Comparison of ENCODE assay signal across 12 cellular contexts in genomic region chr16:11604783-11605563, GRCh38. TPM values are rescaled to one million over a fixed set of nuclear protein-coding genes. Genes with fewer than 3 reads are reported as not detected.
DNase-seq lines count a peak whose midpoint lies in the region; ATAC-seq and TF ChIP-seq lines count a peak whose summit lies in the region.
"Had no signal": no experiment of that assay in that cellular context is flagged by ENCODE, and none has a peak within 500 bp of the region (broad histone marks: within the 10 kb centered on the region; RNA-seq: fewer than 3 reads in every experiment).

No MANE protein-coding gene starts in this region.

- H3K9me3 ChIP-seq in right cardiac atrium (ENCODE audit: control insufficient read depth, low read length) = no peaks in the 10 kb centered on the region

- DNase-seq in natural killer cell treated with Interleukin-12 subunit alpha and Interleukin-12 subunit beta and Interleukin-15 and Interleukin-18, amount 100 ng/mL, for 72 hours (ENCODE audit: low spot score) = peak; percentile 37
- DNase-seq in natural killer cell (no peak), right cardiac atrium (peak; percentile 78 to 88 (median 85)), osteocyte (ENCODE audit: extremely low spot score, unreplicated experiment) (no peak), activated T-cell treated with anti-CD3 and anti-CD28 coated beads for 4 hours (no peak), NCI-H2171 (lab: John Stamatoyannopoulos, UW) (no peak)
- DNase-seq: 8988T, DMS53, NCI-H187 had no signal

- no peaks in the 10 kb centered on the region for H3K27me3 Mint-ChIP-seq in natural killer cell treated with Interleukin-12 subunit alpha and Interleukin-12 subunit beta and Interleukin-15 and Interleukin-18, amount 100 ng/mL, for 72 hours
- H3K27me3 Mint-ChIP-seq in natural killer cell (ENCODE audit: low read depth in 2 of 2) = no peaks in the 10 kb centered on the region
- no peaks in the 10 kb centered on the region for H3K27me3 Mint-ChIP-seq in osteocyte (ENCODE audit: unreplicated experiment)

- ATAC-seq in natural killer cell treated with Interleukin-12 subunit alpha and Interleukin-12 subunit beta and Interleukin-15 and Interleukin-18, amount 100 ng/mL, for 72 hours = no peak
- ATAC-seq in natural killer cell (no peak), right cardiac atrium (peak; percentile 89 to 95), GM21528 (IDR thresholded peaks at IDR 0.05; ENCODE audit: low FRiP score, unreplicated experiment) (no peak)
- no peak for ATAC-seq in activated CD4-positive, CD25-positive, alpha-beta regulatory T cell treated with anti-CD3 and anti-CD28 coated beads, Interleukin-2, amount 50 U/mL, for 24 hours

- intact Hi-C loops in natural killer cell (cut with micrococcal nuclease) (no loop called here), right cardiac atrium (cut with DNase I) (no loop called here)

- H3K4me3 ChIP-seq in right cardiac atrium (ENCODE audit: low read length) = no peak overlapping the region

- H3K27ac ChIP-seq in right cardiac atrium (ENCODE audit: low read length) = no peak overlapping the region

- no peaks in the 10 kb centered on the region for H3K36me3 Mint-ChIP-seq in natural killer cell treated with Interleukin-12 subunit alpha and Interleukin-12 subunit beta and Interleukin-15 and Interleukin-18, amount 100 ng/mL, for 72 hours
- H3K36me3 Mint-ChIP-seq in natural killer cell = no peaks in the 10 kb centered on the region
- no peaks in the 10 kb centered on the region for H3K36me3 Mint-ChIP-seq in osteocyte (ENCODE audit: unreplicated experiment)

- H3K4me3 Mint-ChIP-seq in natural killer cell treated with Interleukin-12 subunit alpha and Interleukin-12 subunit beta and Interleukin-15 and Interleukin-18, amount 100 ng/mL, for 72 hours = no peak overlapping the region
- no peak overlapping the region for H3K4me3 Mint-ChIP-seq in natural killer cell
- H3K4me3 Mint-ChIP-seq in osteocyte (ENCODE audit: unreplicated experiment) = no peak overlapping the region
- H3K4me3 Mint-ChIP-seq: T-helper 2 cell treated with Interferon-gamma antibody and Interleukin-4, amounts not matched to agents 5 μg/mL and 100 μg/mL, for 36 hours had no signal

- TF ChIP-seq CTCF in natural killer cell (IDR thresholded peaks at IDR 0.05) (no peak), osteocyte (IDR thresholded peaks at IDR 0.05) (no peak)

- H3K4me1 ChIP-seq in right cardiac atrium (ENCODE audit: control insufficient read depth, insufficient read depth, low read length) = peaks cover 1% of the 10 kb centered on the region

- no peaks in the 10 kb centered on the region for H3K27me3 ChIP-seq in right cardiac atrium (ENCODE audit: control insufficient read depth, insufficient read depth)

- H3K27ac Mint-ChIP-seq in natural killer cell treated with Interleukin-12 subunit alpha and Interleukin-12 subunit beta and Interleukin-15 and Interleukin-18, amount 100 ng/mL, for 72 hours = no peak overlapping the region
- no peak overlapping the region for H3K27ac Mint-ChIP-seq in natural killer cell
- peak overlapping the region; percentile 77 for H3K27ac Mint-ChIP-seq in osteocyte (ENCODE audit: unreplicated experiment)
- H3K27ac Mint-ChIP-seq: T-helper 2 cell treated with Interferon-gamma antibody and Interleukin-4, amounts not matched to agents 5 μg/mL and 100 μg/mL, for 36 hours had no signal

- peaks cover 13 to 18% of the 10 kb centered on the region in 2 donors for H3K4me1 Mint-ChIP-seq in natural killer cell treated with Interleukin-12 subunit alpha and Interleukin-12 subunit beta and Interleukin-15 and Interleukin-18, amount 100 ng/mL, for 72 hours (ENCODE audit: low read depth in 2 of 2)
- H3K4me1 Mint-ChIP-seq in natural killer cell (peaks cover 0 to 17% of the 10 kb centered on the region in 2 donors), osteocyte (ENCODE audit: unreplicated experiment) (peaks cover 58% of the 10 kb centered on the region)

- 49% methylated on average over 21 of the region's 21 CpGs for WGBS in right cardiac atrium

- no peaks in the 10 kb centered on the region for H3K9me3 Mint-ChIP-seq in natural killer cell treated with Interleukin-12 subunit alpha and Interleukin-12 subunit beta and Interleukin-15 and Interleukin-18, amount 100 ng/mL, for 72 hours
- H3K9me3 Mint-ChIP-seq in natural killer cell (no peaks in the 10 kb centered on the region), osteocyte (ENCODE audit: unreplicated experiment) (no peaks in the 10 kb centered on the region)
- H3K9me3 Mint-ChIP-seq: T-helper 2 cell treated with Interferon-gamma antibody and Interleukin-4, amounts not matched to agents 5 μg/mL and 100 μg/mL, for 36 hours had no signal

RNA-seq across cellular contexts. Expression of gene LITAF, which starts 18.3 kb away (rescaled TPM):
- 100 to 1,000 TPM; 112 to 191 TPM for total RNA-seq in natural killer cell treated with Interleukin-12 subunit alpha and Interleukin-12 subunit beta and Interleukin-15 and Interleukin-18, amount 100 ng/mL, for 72 hours
- total RNA-seq in natural killer cell = 100 to 1,000 TPM; 584 to 772 (median 726) TPM
- 10 to 100 TPM; 54.0 to 76.5 (median 65.3) TPM for total RNA-seq in right cardiac atrium
- polyA plus RNA-seq in right cardiac atrium = 25.7 TPM
- 179 and 189 TPM in 2 replicates for total RNA-seq in osteocyte

Comparison
In these comparisons a context has a peak if more than half of its experiments do, and no peak if none do; other contexts are left out.
1. DNase-seq: peak in natural killer cell treated with Interleukin-12 subunit alpha and Interleukin-12 subunit beta and Interleukin-15 and Interleukin-18, amount 100 ng/mL, for 72 hours (single experiment) and right cardiac atrium (3 of 3); none in natural killer cell (single experiment), osteocyte (single experiment), activated T-cell treated with anti-CD3 and anti-CD28 coated beads for 4 hours (single experiment) and NCI-H2171 (single experiment).
2. ATAC-seq: peak in right cardiac atrium (2 of 2); none in natural killer cell treated with Interleukin-12 subunit alpha and Interleukin-12 subunit beta and Interleukin-15 and Interleukin-18, amount 100 ng/mL, for 72 hours (0 of 2), natural killer cell (0 of 3), GM21528 (single experiment) and activated CD4-positive, CD25-positive, alpha-beta regulatory T cell treated with anti-CD3 and anti-CD28 coated beads, Interleukin-2, amount 50 U/mL, for 24 hours (0 of 2).